ENCODE assay signal across 9 cellular contexts in genomic region chr10:96747734-96748550, GRCh38. TPM values are rescaled to one million over a fixed set of nuclear protein-coding genes. Genes with fewer than 3 reads are reported as not detected.
DNase-seq lines count a peak whose midpoint lies in the region; ATAC-seq and TF ChIP-seq lines count a peak whose summit lies in the region.
"Had no signal": no experiment of that assay in that cellular context is flagged by ENCODE, and none has a peak within 500 bp of the region (broad histone marks: within the 10 kb centered on the region; RNA-seq: fewer than 3 reads in every experiment).

No MANE protein-coding gene starts in this region.

- BruUV-seq in PC-3 (replicated peaks; lab: Mats Ljungman, UMichigan) (no TSS peak), Caco-2 (replicated peaks; lab: Mats Ljungman, UMichigan) (no TSS peak)

- H3K79me2 ChIP-seq in PC-3 (ENCODE audit: low read length) = no peaks in the 10 kb centered on the region
- no peaks in the 10 kb centered on the region for H3K79me2 ChIP-seq in neural progenitor cell (ENCODE audit: low read depth)

- peaks cover 3% of the 10 kb centered on the region; the same call in 1 of the 2 replicates for H3K4me1 ChIP-seq in PC-3 (ENCODE audit: insufficient read depth, low read length)
- H3K4me1 ChIP-seq in neutrophil (ENCODE audit: control insufficient read depth in 1 of 2, insufficient read depth in 1 of 2, low read depth in 1 of 2, low read length in 1 of 2) = peaks cover 49 to 51% of the 10 kb centered on the region in 2 experiments
- no peaks in the 10 kb centered on the region for H3K4me1 ChIP-seq in neural progenitor cell
- H3K4me1 ChIP-seq in Caco-2 = no peaks in the 10 kb centered on the region

- intact Hi-C loops in PC-3 (cut with micrococcal nuclease) (no loop called here), Caco-2 (cut with micrococcal nuclease; ENCODE audit: unreplicated experiment) (no loop called here), Right ventricle myocardium inferior (cut with DNase I) (loop anchor here (5.0 kb wide), 1 partner anchor 236 kb away; the partner anchor contains the start of gene TLL2)

- H3K27me3 Mint-ChIP-seq in neural progenitor cell (ENCODE audit: insufficient read depth, low read depth) (no peaks in the 10 kb centered on the region), Caco-2 (ENCODE audit: insufficient read depth, unreplicated experiment) (no peaks in the 10 kb centered on the region)

- H3K27me3 ChIP-seq in PC-3 (ENCODE audit: low read length) = no peaks in the 10 kb centered on the region
- H3K27me3 ChIP-seq in neutrophil = no peaks in the 10 kb centered on the region
- H3K27me3 ChIP-seq in H7 (ENCODE audit: control insufficient read depth, insufficient read depth, low read length) = no peaks in the 10 kb centered on the region
- H3K27me3 ChIP-seq in neural progenitor cell = no peaks in the 10 kb centered on the region
- no peaks in the 10 kb centered on the region for H3K27me3 ChIP-seq in Caco-2 (replicated peaks; ENCODE audit: control insufficient read depth, insufficient read depth, low read length)
- H3K27me3 ChIP-seq: upper lobe of left lung had no signal

- H3K9me3 ChIP-seq in PC-3 (ENCODE audit: low read length) = no peaks in the 10 kb centered on the region
- no peaks in the 10 kb centered on the region for H3K9me3 ChIP-seq in neutrophil
- H3K9me3 ChIP-seq in neural progenitor cell (ENCODE audit: low read depth) = no peaks in the 10 kb centered on the region
- no peaks in the 10 kb centered on the region for H3K9me3 ChIP-seq in Caco-2
- H3K9me3 ChIP-seq: upper lobe of left lung had no signal

- H3F3A ChIP-seq in PC-3 (ENCODE audit: low read length, unreplicated experiment) = no peaks in the 10 kb centered on the region
- H3F3A ChIP-seq in neural progenitor cell (ENCODE audit: low read depth) = no peaks in the 10 kb centered on the region

- no peaks in the 10 kb centered on the region for H3K9me2 ChIP-seq in PC-3 (replicated peaks; ENCODE audit: low read length)

- H3K36me3 ChIP-seq in PC-3 (ENCODE audit: low read depth, low read length) = no peaks in the 10 kb centered on the region
- no peaks in the 10 kb centered on the region for H3K36me3 ChIP-seq in neutrophil
- H3K36me3 ChIP-seq in H7 (replicated peaks; ENCODE audit: control insufficient read depth, insufficient read depth, low read length) = no peaks in the 10 kb centered on the region
- H3K36me3 ChIP-seq in neural progenitor cell = no peaks in the 10 kb centered on the region
- no peaks in the 10 kb centered on the region for H3K36me3 ChIP-seq in Caco-2 (ENCODE audit: control insufficient read depth, insufficient read depth, low read length)
- H3K36me3 ChIP-seq: upper lobe of left lung had no signal

- H3K4me2 ChIP-seq in PC-3 (ENCODE audit: low read length) (no peak overlapping the region), neural progenitor cell (no peak overlapping the region)

- H3K9me3 Mint-ChIP-seq in neural progenitor cell (no peaks in the 10 kb centered on the region), Caco-2 (ENCODE audit: unreplicated experiment) (no peaks in the 10 kb centered on the region)

- TF ChIP-seq CTCF in PC-3 (conservative IDR thresholded peaks at IDR 0.05; ENCODE audit: low read depth, low read length) (no peak), neutrophil (IDR thresholded peaks at IDR 0.05) (no peak), neural progenitor cell (IDR thresholded peaks at IDR 0.05) (no peak), Caco-2 (IDR thresholded peaks at IDR 0.05; ENCODE audit: insufficient read depth in 1 of 2, low read depth in 1 of 2, low read length in 1 of 2, severe bottlenecking in 1 of 2, unreplicated experiment in 1 of 2) (no peak)

- H3K36me3 Mint-ChIP-seq in neural progenitor cell (no peaks in the 10 kb centered on the region), Caco-2 (ENCODE audit: insufficient read depth, unreplicated experiment) (no peaks in the 10 kb centered on the region)

- H3K9ac ChIP-seq in PC-3 (ENCODE audit: low read length) = no peak overlapping the region
- no peak overlapping the region for H3K9ac ChIP-seq in neural progenitor cell

- H4K20me1 ChIP-seq in PC-3 (ENCODE audit: low read length) (no peaks in the 10 kb centered on the region), neural progenitor cell (ENCODE audit: low read depth) (no peaks in the 10 kb centered on the region)

- ATAC-seq in GM19324 (IDR thresholded peaks at IDR 0.05; ENCODE audit: low FRiP score, unreplicated experiment) (peak; percentile 76), HG02981 (IDR thresholded peaks at IDR 0.05; ENCODE audit: unreplicated experiment) (peak; percentile 90), PC-3 (no peak), Right ventricle myocardium inferior (no peak)

- H2AFZ ChIP-seq in PC-3 (ENCODE audit: low read length) = 0 out of 2 replicates have a peak overlapping the region, but pooled peaks have one; percentile 15
- no peak overlapping the region for H2AFZ ChIP-seq in neural progenitor cell (replicated peaks)

- no peaks in the 10 kb centered on the region for H3K4me1 Mint-ChIP-seq in neural progenitor cell
- H3K4me1 Mint-ChIP-seq in Caco-2 (ENCODE audit: low read depth, unreplicated experiment) = peaks cover 8% of the 10 kb centered on the region

- CTCF ChIA-PET in PC-3 (lab: Charles Lee) (no interaction called here), Caco-2 (lab: Charles Lee) (no interaction called here)

- H3K4me3 ChIP-seq in PC-3 (ENCODE audit: low read length) (no peak overlapping the region), neutrophil (ENCODE audit: low read depth in 1 of 2, low read length in 1 of 2) (peak overlapping the region; percentile 35 to 37), H7 (ENCODE audit: insufficient read depth, low read depth, low read length) (no peak overlapping the region), neural progenitor cell (no peak overlapping the region), Caco-2 (ENCODE audit: low read depth, low read length) (no peak overlapping the region)
- H3K4me3 ChIP-seq: upper lobe of left lung had no signal

- H3K27ac Mint-ChIP-seq in neural progenitor cell = no peak overlapping the region
- no peak overlapping the region for H3K27ac Mint-ChIP-seq in Caco-2 (ENCODE audit: unreplicated experiment)

- peak overlapping the region; percentile 41; the same call in 1 of the 2 replicates for H3K27ac ChIP-seq in PC-3 (ENCODE audit: low read length)
- H3K27ac ChIP-seq in neutrophil = peak overlapping the region; percentile 93
- no peak overlapping the region for H3K27ac ChIP-seq in neural progenitor cell

- H3K4me3 Mint-ChIP-seq in neural progenitor cell (no peak overlapping the region), Caco-2 (ENCODE audit: unreplicated experiment) (no peak overlapping the region)

- DNase-seq in PC-3 (peak; percentile 7), H7 (no peak), neural progenitor cell (ENCODE audit: low spot score) (no peak), Caco-2 (no peak), Right ventricle myocardium inferior (ENCODE audit: missing footprints) (no peak)
- DNase-seq: upper lobe of left lung had no signal

- POLR2A ChIA-PET in PC-3 (lab: Charles Lee; ENCODE audit: unreplicated experiment) (no interaction called here), Caco-2 (lab: Charles Lee) (no interaction called here)

RNA-seq across cellular contexts. Expression of gene PIK3AP1, which starts 27.6 kb away (rescaled TPM):
- total RNA-seq in PC-3 (2014; rRNA removed) (3.7 and 4.7 TPM in 2 replicates), neural progenitor cell (ENCODE audit: low replicate concordance) (1.7 and 3.8 TPM in 2 replicates), Caco-2 (2022) (1.6 and 2.4 TPM in 2 replicates), Right ventricle myocardium inferior (7.6 TPM)
- total RNA-seq in H7 (2014; rRNA removed; shearing (Covaris generic)) = 1.2 and 1.4 TPM in 2 replicates

Comparison
In these comparisons a context has a peak if more than half of its experiments do, and no peak if none do; other contexts are left out.
1. ATAC-seq: peak in GM19324 (single experiment) and HG02981 (single experiment); none in PC-3 (single experiment) and Right ventricle myocardium inferior (single experiment).
2. H3K4me3 ChIP-seq: peak in neutrophil (2 of 2); none in PC-3 (single experiment), H7 (single experiment), neural progenitor cell (single experiment) and Caco-2 (single experiment).